8 cellular contexts compared by ENCODE assay signal in the genomic region with DNA sequence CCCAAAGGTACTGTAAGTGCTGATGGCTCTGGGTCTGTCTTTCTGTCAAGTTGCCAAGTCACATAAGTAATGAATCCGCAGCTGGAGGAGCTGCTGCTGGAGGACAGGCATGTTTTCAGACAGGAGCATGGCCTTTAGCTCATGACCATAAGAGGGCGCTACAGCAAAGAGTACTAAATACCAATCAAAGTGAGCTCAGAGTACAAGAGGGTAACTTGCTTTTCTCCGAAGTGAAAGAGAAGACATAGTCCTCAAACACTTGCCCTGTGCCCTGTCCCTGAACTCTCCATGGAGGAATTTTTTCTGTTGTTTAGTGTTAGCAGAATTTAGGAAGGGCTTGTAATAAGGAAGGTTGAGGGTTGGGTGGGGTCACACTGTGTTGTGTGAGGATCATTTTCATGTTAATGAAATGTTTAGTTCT. TPM values are rescaled to one million over a fixed set of nuclear protein-coding genes. Genes with fewer than 3 reads are reported as not detected.
DNase-seq lines count a peak whose midpoint lies in the region; ATAC-seq and TF ChIP-seq lines count a peak whose summit lies in the region.

No MANE protein-coding gene starts in this region.

- POLR2A ChIA-PET in PC-9 (lab: Charles Lee; ENCODE audit: unreplicated experiment): interaction anchor here (0.6 kb wide), 1 partner anchor 574 kb away, joined by 3 read pairs; no protein-coding TSS in a partner anchor

- CTCF ChIA-PET in Calu3 (lab: Charles Lee) (interaction anchor here (0.8 to 2.1 kb wide), 5 partner anchors 18 to 173 kb away, joined by 3 to 18 read pairs (median 5); no protein-coding TSS in a partner anchor), PC-9 (lab: Charles Lee) (interaction anchor here (0.6 to 2.0 kb wide), 8 partner anchors 8 to 558 kb away, joined by 3 to 25 read pairs (median 4); no protein-coding TSS in a partner anchor)

- no peaks in the 10 kb centered on the region for H4K20me1 ChIP-seq in PC-9 (ENCODE audit: insufficient read depth)

- no peak overlapping the region for H3K4me2 ChIP-seq in PC-9

- H3K4me3 ChIP-seq in HFF-Myc (replicated peaks; ENCODE audit: low read depth, low read length) (no peak overlapping the region), PC-9 (no peak overlapping the region), body of pancreas (no peak overlapping the region)

- no peaks in the 10 kb centered on the region for H3K27me3 Mint-ChIP-seq in Calu3 (ENCODE audit: unreplicated experiment)

- peaks cover 9% of the 10 kb centered on the region for H3K4me1 Mint-ChIP-seq in Calu3 (ENCODE audit: low read depth, unreplicated experiment)

- no peak overlapping the region for H3K4me3 Mint-ChIP-seq in Calu3 (ENCODE audit: low read depth, unreplicated experiment)

- TF ChIP-seq CTCF in Calu3 (IDR thresholded peaks at IDR 0.05; ENCODE audit: unreplicated experiment) (peak; percentile 38), HFF-Myc (IDR thresholded peaks at IDR 0.05; ENCODE audit: low read depth, low read length, missing control alignments) (peak; percentile 66), PC-9 (conservative IDR thresholded peaks at IDR 0.05) (peak; percentile 76), body of pancreas (IDR thresholded peaks at IDR 0.05) (peak; percentile 28 to 59 (median 50))

- H3K27me3 ChIP-seq in PC-9 (ENCODE audit: insufficient read depth, low read depth) (no peaks in the 10 kb centered on the region), body of pancreas (no peaks in the 10 kb centered on the region)

- H3K9me3 ChIP-seq in PC-9 (ENCODE audit: insufficient read depth, low read depth): no peaks in the 10 kb centered on the region
- H3K9me3 ChIP-seq in body of pancreas: no peaks in the 10 kb centered on the region

- intact Hi-C loops in Calu3 (cut with micrococcal nuclease; ENCODE audit: unreplicated experiment) (loop anchor here (5.0 kb wide), 1 partner anchor 37 kb away; no protein-coding TSS in a partner anchor), PC-9 (cut with micrococcal nuclease; ENCODE audit: unreplicated experiment) (loop anchor here (1.0 to 2.0 kb wide), 2 partner anchors 39 to 173 kb away; no protein-coding TSS in a partner anchor), body of pancreas (cut with DNase I) (no loop called here)

- H3K36me3 ChIP-seq in PC-9 (ENCODE audit: low read depth): peaks cover 24% of the 10 kb centered on the region
- peaks cover 0 to 13% of the 10 kb centered on the region in 2 donors for H3K36me3 ChIP-seq in body of pancreas (replicated peaks in 1 of 2; ENCODE audit: insufficient read depth in 1 of 2, low read depth in 2 of 2)

- no peak overlapping the region for H2AFZ ChIP-seq in PC-9

- no peaks in the 10 kb centered on the region for H3K9me2 ChIP-seq in PC-9 (ENCODE audit: insufficient read depth)

- no peaks in the 10 kb centered on the region for H3K79me2 ChIP-seq in PC-9 (ENCODE audit: low read depth)

- H3K9me3 Mint-ChIP-seq in Calu3 (ENCODE audit: low read depth, unreplicated experiment): no peaks in the 10 kb centered on the region

- H3K27ac ChIP-seq in PC-9 (no peak overlapping the region), body of pancreas (peak overlapping the region; percentile 26 to 66 (median 56))

- 33 to 38% methylated on average over 3 of the region's 3 CpGs for WGBS in body of pancreas, 2 donors

- no peak for TF ChIP-seq POLR2A in body of pancreas (IDR thresholded peaks at IDR 0.05)

- peak; percentile 40 for DNase-seq in Calu3
- peak; percentile 63 for DNase-seq in HFF-Myc (ENCODE audit: extremely low read depth, low read depth)
- DNase-seq in PC-9: peak in 1 of 2 experiments; percentile 34
- peak; percentile 34 to 67 (median 56) for DNase-seq in body of pancreas
- DNase-seq in kidney glomerular epithelial cell (lab: John Stamatoyannopoulos, UW): peak; percentile 20
- DNase-seq in stimulated activated CD4-positive, alpha-beta T cell treated with anti-CD3 and anti-CD28 coated beads, Interleukin-4, amount 100 ng/mL, for 48 hours (ENCODE audit: low read depth in 2 of 2): peak; percentile 24 to 30

- H3K36me3 Mint-ChIP-seq in Calu3 (ENCODE audit: insufficient read depth, unreplicated experiment): peaks cover 96% of the 10 kb centered on the region

- peaks cover 20% of the 10 kb centered on the region for H3F3A ChIP-seq in PC-9 (ENCODE audit: insufficient read depth, low read depth)

- H3K4me1 ChIP-seq in PC-9 (replicated peaks; ENCODE audit: insufficient read depth): peaks cover 8% of the 10 kb centered on the region; the same call in 1 of the 2 replicates
- H3K4me1 ChIP-seq in body of pancreas: peaks cover 48% of the 10 kb centered on the region

- no peak overlapping the region for H3K27ac Mint-ChIP-seq in Calu3 (ENCODE audit: unreplicated experiment)

- BruUV-seq in Calu3 (replicated peaks; lab: Mats Ljungman, UMichigan): no TSS peak
- no TSS peak for BruUV-seq in PC-9 (replicated peaks; lab: Mats Ljungman, UMichigan)

- ATAC-seq in body of pancreas: no peak
- ATAC-seq in GM19328 (IDR thresholded peaks at IDR 0.05; ENCODE audit: unreplicated experiment): no peak
- no peak for ATAC-seq in HG02970 (IDR thresholded peaks at IDR 0.05; ENCODE audit: low FRiP score, unreplicated experiment)

RNA-seq across cellular contexts. Expression of a gene that starts 58.0 kb away (rescaled TPM):
- total RNA-seq in Calu3 (2022): 0.45 and 1.1 TPM in 2 replicates
- total RNA-seq in PC-9 (2021): 3.7 and 6.7 TPM in 2 replicates
- total RNA-seq in body of pancreas: 1 to 10 TPM; 2.3 to 2.6 TPM
